ENCODE assay signal across 19 cellular contexts in the genomic region with DNA sequence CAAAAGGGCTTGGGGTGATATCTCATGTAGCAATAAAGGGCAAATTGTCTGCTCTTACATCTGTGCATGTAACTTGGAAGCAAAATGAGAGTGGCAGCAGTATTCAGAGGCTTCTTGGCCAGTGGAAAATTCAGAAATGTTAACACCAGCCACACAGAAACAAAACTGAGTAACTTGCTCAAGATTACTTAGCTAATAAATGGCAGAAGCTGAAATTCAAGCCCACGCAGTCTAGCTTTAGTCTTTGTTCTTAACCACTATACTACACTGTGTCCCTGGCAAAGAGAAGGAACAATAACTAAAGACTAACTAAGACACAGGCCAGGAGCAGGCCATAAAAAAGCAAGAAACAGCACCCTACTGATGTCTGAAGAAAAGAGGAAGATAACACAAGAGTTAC.
DNase-seq lines count a peak whose midpoint lies in the region; ATAC-seq, FAIRE-seq and TF ChIP-seq lines count a peak whose summit lies in the region.
"Had no signal": no experiment of that assay in that cellular context is flagged by ENCODE, and none has a peak within 500 bp of the region (broad histone marks: within the 10 kb centered on the region; RNA-seq: fewer than 3 reads in every experiment).

No MANE protein-coding gene starts in this region.

- no peaks in the 10 kb centered on the region for H3K9me3 ChIP-seq in ectodermal cell (ENCODE audit: control insufficient read depth, low read length)
- H3K9me3 ChIP-seq: MG63, pancreas had no signal

- no peak for DNase-seq in GM12892 (ENCODE audit: insufficient read length)
- no peak for DNase-seq in NCI-H82 (lab: John Stamatoyannopoulos, UW)
- no peak for DNase-seq in activated CD4-positive, alpha-beta T cell treated with anti-CD3 and anti-CD28 coated beads, Interleukin-2, amount 10 ng/mL, durations not matched to agents 7 days and 5 days
- DNase-seq: activated naive CD4-positive, alpha-beta T cell treated with Interleukin-2 at 50 U/mL for 16 hours; brain microvascular endothelial cell; COR-L47; left cardiac atrium; MG63; NCI-H2081 treated with DMSO at 0.1 percent for 48 hours; NCI-H69; pancreas had no signal

- ATAC-seq in GM19463 (IDR thresholded peaks at IDR 0.05; ENCODE audit: unreplicated experiment) (peak; percentile 56), HG03469 (IDR thresholded peaks at IDR 0.05; ENCODE audit: unreplicated experiment) (peak; percentile 30), GM21825 (IDR thresholded peaks at IDR 0.05; ENCODE audit: unreplicated experiment) (no peak), GM18873 (IDR thresholded peaks at IDR 0.05; ENCODE audit: low FRiP score, unreplicated experiment) (no peak)
- ATAC-seq: left cardiac atrium; stimulated activated effector memory CD8-positive, alpha-beta T cell treated with anti-CD3 and anti-CD28 coated beads, Interleukin-12 subunit alpha, Interleukin-12 subunit beta, amount 100 ng/mL, for 72 hours had no signal

- H3K9me3 Mint-ChIP-seq in activated CD4-positive, alpha-beta T cell treated with anti-CD3 and anti-CD28 coated beads, Interleukin-2, amount 10 ng/mL, durations not matched to agents 7 days and 5 days, result no peaks in the 10 kb centered on the region
- H3K9me3 Mint-ChIP-seq: stimulated activated effector memory CD8-positive, alpha-beta T cell treated with anti-CD3 and anti-CD28 coated beads, Interleukin-12 subunit alpha, Interleukin-12 subunit beta, amount 100 ng/mL, for 72 hours had no signal

- H3K4me3 Mint-ChIP-seq in activated CD4-positive, alpha-beta T cell treated with anti-CD3 and anti-CD28 coated beads, Interleukin-2, amount 10 ng/mL, durations not matched to agents 7 days and 5 days, result no peak overlapping the region
- H3K4me3 Mint-ChIP-seq: stimulated activated effector memory CD8-positive, alpha-beta T cell treated with anti-CD3 and anti-CD28 coated beads, Interleukin-12 subunit alpha, Interleukin-12 subunit beta, amount 100 ng/mL, for 72 hours had no signal

- H3K4me3 ChIP-seq in ectodermal cell (ENCODE audit: insufficient read depth, low read depth, low read length), result no peak overlapping the region
- H3K4me3 ChIP-seq: MG63, pancreas, skin epidermis had no signal

- H3K36me3 ChIP-seq in ectodermal cell (ENCODE audit: control insufficient read depth, insufficient read depth, low read length), result no peaks in the 10 kb centered on the region
- H3K36me3 ChIP-seq: brain microvascular endothelial cell, MG63, pancreas had no signal

- H3K27me3 Mint-ChIP-seq in activated CD4-positive, alpha-beta T cell treated with anti-CD3 and anti-CD28 coated beads, Interleukin-2, amount 10 ng/mL, durations not matched to agents 7 days and 5 days, result no peaks in the 10 kb centered on the region

- no peaks in the 10 kb centered on the region for H3K27me3 ChIP-seq in ectodermal cell (ENCODE audit: control insufficient read depth, insufficient read depth, low read length, poor library complexity, severe bottlenecking)
- H3K27me3 ChIP-seq: brain microvascular endothelial cell, MG63, pancreas had no signal

- no peaks in the 10 kb centered on the region for H3K4me1 ChIP-seq in ectodermal cell (ENCODE audit: control insufficient read depth, insufficient read depth, low read length)
- H3K4me1 ChIP-seq: pancreas had no signal

- no peak overlapping the region for H3K27ac Mint-ChIP-seq in activated CD4-positive, alpha-beta T cell treated with anti-CD3 and anti-CD28 coated beads, Interleukin-2, amount 10 ng/mL, durations not matched to agents 7 days and 5 days
- H3K27ac Mint-ChIP-seq: stimulated activated effector memory CD8-positive, alpha-beta T cell treated with anti-CD3 and anti-CD28 coated beads, Interleukin-12 subunit alpha, Interleukin-12 subunit beta, amount 100 ng/mL, for 72 hours had no signal

- peak overlapping the region; percentile 27 for H3K27ac ChIP-seq in ectodermal cell (ENCODE audit: insufficient read depth, low read depth, low read length, poor library complexity, severe bottlenecking)
- H3K27ac ChIP-seq: brain microvascular endothelial cell, pancreas had no signal

- FAIRE-seq in GM12892 (lab: Jason Lieb, UNC), result peak; percentile 40
- FAIRE-seq: pancreas, RCC 7860 had no signal

- peaks cover 19% of the 10 kb centered on the region for H3K36me3 Mint-ChIP-seq in activated CD4-positive, alpha-beta T cell treated with anti-CD3 and anti-CD28 coated beads, Interleukin-2, amount 10 ng/mL, durations not matched to agents 7 days and 5 days (ENCODE audit: low read depth)
- H3K36me3 Mint-ChIP-seq: stimulated activated effector memory CD8-positive, alpha-beta T cell treated with anti-CD3 and anti-CD28 coated beads, Interleukin-12 subunit alpha, Interleukin-12 subunit beta, amount 100 ng/mL, for 72 hours had no signal

- 88 to 89% methylated on average over 1 of the region's 1 CpG for WGBS in ectodermal cell, 2 experiments

- CTCF ChIA-PET in activated CD4-positive, alpha-beta T cell treated with anti-CD3 and anti-CD28 coated beads, Interleukin-2, amount 10 ng/mL, durations not matched to agents 7 days and 5 days (lab: Charles Lee), result no interaction called here

- peaks cover 27% of the 10 kb centered on the region for H3K4me1 Mint-ChIP-seq in activated CD4-positive, alpha-beta T cell treated with anti-CD3 and anti-CD28 coated beads, Interleukin-2, amount 10 ng/mL, durations not matched to agents 7 days and 5 days

- TF ChIP-seq POLR2A in GM12892 (IDR thresholded peaks at IDR 0.05; ENCODE audit: low read depth, low read length), result no peak

- POLR2A ChIA-PET in activated CD4-positive, alpha-beta T cell treated with anti-CD3 and anti-CD28 coated beads, Interleukin-2, amount 10 ng/mL, durations not matched to agents 7 days and 5 days (lab: Charles Lee), result no interaction called here

Comparison
In these comparisons a context has a peak if more than half of its experiments do, and no peak if none do; other contexts are left out.
1. ATAC-seq: peak in GM19463 (single experiment) and HG03469 (single experiment); none in GM21825 (single experiment) and GM18873 (single experiment).